12 cellular contexts compared by ENCODE assay signal in genomic region chr6:56683882-56684281, GRCh38. TPM values are rescaled to one million over a fixed set of nuclear protein-coding genes. Genes with fewer than 3 reads are reported as not detected.
DNase-seq lines count a peak whose midpoint lies in the region; ATAC-seq, FAIRE-seq and TF ChIP-seq lines count a peak whose summit lies in the region.
"Had no signal": no experiment of that assay in that cellular context is flagged by ENCODE, and none has a peak within 500 bp of the region (broad histone marks: within the 10 kb centered on the region; RNA-seq: fewer than 3 reads in every experiment).

No MANE protein-coding gene starts in this region.

- intact Hi-C loops in kidney (cut with DNase I): no loop called here

- TF ChIP-seq RAD21 in liver (IDR thresholded peaks at IDR 0.05): peak; percentile 19 to 41

- TF ChIP-seq CTCF in coronary artery (IDR thresholded peaks at IDR 0.05) (no peak), liver (IDR thresholded peaks at IDR 0.05; ENCODE audit: low read depth, low read length, missing input control) (no peak), kidney (IDR thresholded peaks at IDR 0.05; ENCODE audit: borderline replicate concordance, extremely low read depth, insufficient read depth) (no peak)

- H3K27me3 ChIP-seq in ACC112 (ENCODE audit: insufficient read depth, low read length) (no peaks in the 10 kb centered on the region), liver (ENCODE audit: control insufficient read depth in 4 of 4, insufficient read depth in 4 of 4, low read length in 3 of 4) (no peaks in the 10 kb centered on the region)

- H3K9ac ChIP-seq in liver (ENCODE audit: low read depth in 1 of 2, low read length in 2 of 2): peak overlapping the region in 1 of 2 donors; percentile 87
- H3K9ac ChIP-seq in kidney (ENCODE audit: low read length in 2 of 2): no peak overlapping the region

- peaks cover 87% of the 10 kb centered on the region for H3K79me2 ChIP-seq in ACC112 (ENCODE audit: control insufficient read depth, insufficient read depth, low read length, unreplicated experiment)

- ATAC-seq in GM19023 (IDR thresholded peaks at IDR 0.05; ENCODE audit: unreplicated experiment): no peak

- H3K4me3 ChIP-seq in ACC112 (ENCODE audit: low read depth, low read length) (peak overlapping the region; percentile 19; the same call in 1 of the 2 replicates), coronary artery (no peak overlapping the region), liver (ENCODE audit: low read depth in 1 of 3, low read length in 3 of 3) (no peak overlapping the region), kidney (ENCODE audit: low read length in 2 of 2) (no peak overlapping the region)

- H3K27ac ChIP-seq in ACC112 (ENCODE audit: low read depth, low read length): peak overlapping the region; percentile 61
- H3K27ac ChIP-seq in coronary artery: peak overlapping the region; percentile 61 to 73
- H3K27ac ChIP-seq in liver (ENCODE audit: low read depth in 1 of 2, low read length in 2 of 2): peak overlapping the region; percentile 75 to 90
- H3K27ac ChIP-seq in kidney (ENCODE audit: low read depth in 2 of 2, low read length in 2 of 2): no peak overlapping the region

- H3K36me3 ChIP-seq in ACC112 (ENCODE audit: insufficient read depth, low read length) (peaks cover 28% of the 10 kb centered on the region; the same call in 1 of the 2 replicates), liver (ENCODE audit: control insufficient read depth in 4 of 4, insufficient read depth in 3 of 4, low read depth in 1 of 4, low read length in 3 of 4) (peaks cover 0 to 1% (median 0%) of the 10 kb centered on the region in 4 donors), kidney (ENCODE audit: control insufficient read depth in 1 of 2, insufficient read depth in 2 of 2, low read length in 2 of 2) (no peaks in the 10 kb centered on the region)

- no peak overlapping the region for H2AFZ ChIP-seq in ACC112 (ENCODE audit: low read length, unreplicated experiment)

- no peak for FAIRE-seq in kidney (lab: Jason Lieb, UNC)
- FAIRE-seq: TTC549 had no signal

- 35% methylated on average over 1 of the region's 1 CpG for WGBS in liver

- H3K4me1 ChIP-seq in ACC112 (ENCODE audit: control insufficient read depth, insufficient read depth, low read length, unreplicated experiment) (peaks cover 55% of the 10 kb centered on the region), liver (ENCODE audit: control insufficient read depth in 4 of 4, insufficient read depth in 4 of 4, low read length in 3 of 4) (peaks cover 2 to 37% (median 12%) of the 10 kb centered on the region in 4 donors), kidney (ENCODE audit: control insufficient read depth in 1 of 2, insufficient read depth in 1 of 2, low read depth in 1 of 2, low read length in 2 of 2) (peaks cover 0 to 7% of the 10 kb centered on the region in 2 donors)

- H3K9me3 ChIP-seq in liver (ENCODE audit: control insufficient read depth in 4 of 4, low read length in 3 of 4): no peaks in the 10 kb centered on the region
- H3K9me3 ChIP-seq in kidney (ENCODE audit: control insufficient read depth in 1 of 2, low read length in 2 of 2): no peaks in the 10 kb centered on the region

- DNase-seq in LoVo (ENCODE audit: low spot score) (peak; percentile 73), coronary artery (ENCODE audit: low spot score) (peak; percentile 79), kidney (no peak), ureter (ENCODE audit: low spot score) (no peak), SKM-1 (lab: John Stamatoyannopoulos, UW; ENCODE audit: unreplicated experiment) (no peak)
- DNase-seq: activated naive CD8-positive, alpha-beta T cell treated with anti-CD3 and anti-CD28 coated beads for 36 hours; CD4-positive, CD25-positive, alpha-beta regulatory T cell; NCI-H2081 treated with DMSO at 0.1 percent for 48 hours had no signal

TF ChIP-seq in liver, 16 proteins besides CTCF, POLR2A, EP300 and RAD21:
- TF ChIP-seq REST (IDR thresholded peaks at IDR 0.05) (peak; percentile 71), FOXA2 (IDR thresholded peaks at IDR 0.05) (peak; percentile 100), HNF4G (IDR thresholded peaks at IDR 0.05) (peak; percentile 14), YY1 (IDR thresholded peaks at IDR 0.05) (peak; percentile 60), HNF4A (conservative IDR thresholded peaks at IDR 0.05) (peak; percentile 86 to 96), FOXA1 (IDR thresholded peaks at IDR 0.05) (peak; percentile 99), ATF3 (IDR thresholded peaks at IDR 0.05) (peak; percentile 90), ZBTB33 (IDR thresholded peaks at IDR 0.05) (peak; percentile 42), JUND (IDR thresholded peaks at IDR 0.05) (peak; percentile 98 to 99), RXRA (IDR thresholded peaks at IDR 0.05) (peak; percentile 52 to 86), TAF1 (conservative IDR thresholded peaks at IDR 0.05) (no peak), MAX (IDR thresholded peaks at IDR 0.05) (peak; percentile 70), EGR1 (IDR thresholded peaks at IDR 0.05; ENCODE audit: low read depth in 2 of 2) (no peak), GABPA (IDR thresholded peaks at IDR 0.05 in 1 of 2, conservative IDR thresholded peaks at IDR 0.05 in 1 of 2) (no peak), SP1 (IDR thresholded peaks at IDR 0.05) (peak; percentile 86), NR2F2 (IDR thresholded peaks at IDR 0.05) (no peak)

RNA-seq across cellular contexts. Expression of gene DST, which starts 41.2 kb away (rescaled TPM):
- total RNA-seq in liver (100 to 1,000 TPM in 1 of 2 donors, 10 to 100 TPM in 1; 95.9 to 234 TPM), kidney (259 TPM), ureter (367 TPM)
- polyA plus RNA-seq in liver (10 to 100 TPM; 30.5 to 77.6 TPM), kidney (ENCODE audit: insufficient read depth, low read depth, low replicate concordance) (68.2 TPM)

Comparison
In these comparisons a context has a peak if more than half of its experiments do, and no peak if none do; other contexts are left out.
1. H3K27ac ChIP-seq: peak in ACC112 (single experiment), coronary artery (2 of 2) and liver (2 of 2); none in kidney (0 of 2).
2. DNase-seq: peak in LoVo (single experiment) and coronary artery (single experiment); none in kidney (single experiment), ureter (single experiment) and SKM-1 (single experiment).